ENCODE assay signal across 8 cellular contexts in the genomic region with DNA sequence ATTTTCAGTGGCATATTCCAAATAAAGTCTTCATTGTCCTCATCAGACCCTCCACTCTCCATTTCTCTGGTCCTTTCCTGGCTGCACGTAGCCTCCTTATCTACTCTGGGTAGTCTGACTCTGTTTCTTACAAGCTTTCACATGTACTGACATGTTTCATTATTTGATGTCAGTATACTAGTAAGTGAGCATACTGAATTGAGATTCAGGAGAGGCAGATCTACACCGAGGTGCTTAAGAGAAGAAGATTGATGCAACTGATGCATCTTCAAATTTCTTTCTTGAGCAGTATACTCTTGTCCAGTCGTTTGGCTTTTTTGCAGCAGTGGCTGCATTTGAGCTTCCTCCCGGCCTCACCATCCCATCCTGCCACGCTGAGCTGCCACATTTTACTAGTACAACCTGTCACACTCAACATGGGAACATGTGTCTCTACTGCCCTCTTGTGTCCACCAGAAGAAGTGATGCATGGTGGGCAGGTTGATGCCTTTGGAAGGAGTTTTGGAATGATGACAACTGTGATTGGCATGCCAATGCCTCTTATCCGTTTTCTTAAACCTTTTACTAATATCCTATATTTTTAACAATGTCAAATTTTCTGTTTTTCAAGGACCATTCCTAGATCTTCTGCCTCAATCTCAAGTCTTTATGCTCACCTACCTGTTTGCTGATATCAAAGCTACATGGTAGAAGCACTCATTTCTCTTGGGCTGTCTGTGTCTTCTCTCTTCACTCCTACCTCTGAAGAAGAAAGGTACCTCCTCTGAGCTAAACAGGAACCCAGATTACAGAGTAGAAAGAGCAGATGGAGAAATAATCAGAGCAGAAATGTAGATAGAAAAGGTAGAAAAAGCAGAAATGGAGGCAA. TPM values are rescaled to one million over a fixed set of nuclear protein-coding genes. Genes with fewer than 3 reads are reported as not detected.
DNase-seq lines count a peak whose midpoint lies in the region; ATAC-seq and TF ChIP-seq lines count a peak whose summit lies in the region.

No MANE protein-coding gene starts in this region.

- H3K4me2 ChIP-seq in DOHH2 (ENCODE audit: low read length) (no peak overlapping the region), OCI-LY3 (ENCODE audit: low read length) (peak overlapping the region; percentile 80)

- H3K9ac ChIP-seq in OCI-LY3 (ENCODE audit: low read length) = no peak overlapping the region

- no peak overlapping the region for H3K4me3 ChIP-seq in DOHH2 (ENCODE audit: low read length)
- peak overlapping the region; percentile 40 for H3K4me3 ChIP-seq in OCI-LY3 (ENCODE audit: low read length)
- no peak overlapping the region for H3K4me3 ChIP-seq in thyroid gland (replicated peaks in 1 of 3)

- peak; percentile 35 for DNase-seq in HuH-7.5 (ENCODE audit: low spot score)
- peak; percentile 48 for DNase-seq in activated T-cell treated with anti-CD3 and anti-CD28 coated beads for 4 hours
- DNase-seq in fibroblast of gingiva (ENCODE audit: low read depth) = peak; percentile 23
- peak; percentile 17 for DNase-seq in non-pigmented ciliary epithelial cell (ENCODE audit: low read depth)
- peak; percentile 61 to 67 for DNase-seq in thyroid gland

- H3F3A ChIP-seq in DOHH2 (ENCODE audit: control insufficient read depth, insufficient read depth) = no peaks in the 10 kb centered on the region

- intact Hi-C loops in thyroid gland (cut with DNase I) = no loop called here

- H3K79me2 ChIP-seq in DOHH2 (ENCODE audit: control insufficient read depth, low read length) (no peaks in the 10 kb centered on the region), OCI-LY3 (ENCODE audit: low read length) (no peaks in the 10 kb centered on the region)

- H3K4me1 ChIP-seq in DOHH2 (ENCODE audit: control insufficient read depth, low read length) = no peaks in the 10 kb centered on the region
- peaks cover 4% of the 10 kb centered on the region for H3K4me1 ChIP-seq in OCI-LY3 (ENCODE audit: low read length)
- no peaks in the 10 kb centered on the region for H3K4me1 ChIP-seq in thyroid gland

- H3K9me3 ChIP-seq in DOHH2 (ENCODE audit: control insufficient read depth, insufficient read depth, low read length) (no peaks in the 10 kb centered on the region), OCI-LY3 (ENCODE audit: insufficient read depth, low read length) (no peaks in the 10 kb centered on the region), thyroid gland (no peaks in the 10 kb centered on the region)

- H3K27ac ChIP-seq in DOHH2 (ENCODE audit: low read depth, low read length) = no peak overlapping the region
- no peak overlapping the region for H3K27ac ChIP-seq in OCI-LY3 (ENCODE audit: low read length)
- no peak overlapping the region for H3K27ac ChIP-seq in thyroid gland

- peak overlapping the region; percentile 85 for H2AFZ ChIP-seq in OCI-LY3 (ENCODE audit: low read depth, low read length)

- TF ChIP-seq CTCF in DOHH2 (IDR thresholded peaks at IDR 0.05; ENCODE audit: low read depth, low read length, poor library complexity, severe bottlenecking) (peak; percentile 92), OCI-LY3 (IDR thresholded peaks at IDR 0.05; ENCODE audit: low read depth, low read length) (peak; percentile 92), thyroid gland (IDR thresholded peaks at IDR 0.05) (peak; percentile 57 to 91 (median 82))

- H4K20me1 ChIP-seq in DOHH2 (ENCODE audit: control insufficient read depth, insufficient read depth, low read depth, low read length) (no peaks in the 10 kb centered on the region), OCI-LY3 (ENCODE audit: insufficient read depth, low read length) (no peaks in the 10 kb centered on the region)

- ATAC-seq in GM21576 (IDR thresholded peaks at IDR 0.05; ENCODE audit: unreplicated experiment) = peak; percentile 97

- H3K9me2 ChIP-seq in DOHH2 (replicated peaks; ENCODE audit: control insufficient read depth, low read length) = no peaks in the 10 kb centered on the region

- TF ChIP-seq POLR2A in thyroid gland (IDR thresholded peaks at IDR 0.05) = no peak

- WGBS in thyroid gland, 2 donors = 28 to 30% methylated on average over 6 of the region's 6 CpGs

- H3K36me3 ChIP-seq in DOHH2 (ENCODE audit: control insufficient read depth, low read length) (no peaks in the 10 kb centered on the region), OCI-LY3 (replicated peaks; ENCODE audit: low read depth, low read length) (no peaks in the 10 kb centered on the region), thyroid gland (no peaks in the 10 kb centered on the region)

- H3K27me3 ChIP-seq in DOHH2 (ENCODE audit: control insufficient read depth, low read length) = no peaks in the 10 kb centered on the region
- peaks cover 9% of the 10 kb centered on the region for H3K27me3 ChIP-seq in OCI-LY3 (ENCODE audit: low read depth, low read length)
- H3K27me3 ChIP-seq in thyroid gland = no peaks in the 10 kb centered on the region

RNA-seq across cellular contexts. Expression of a gene that starts 38.7 kb away (rescaled TPM):
- total RNA-seq in thyroid gland = not detected
